In genomic region chr3:78912217-78912616, GRCh38 we compare ENCODE assay signal across 28 cellular contexts.
DNase-seq lines count a peak whose midpoint lies in the region; ATAC-seq, FAIRE-seq and TF ChIP-seq lines count a peak whose summit lies in the region.
"Had no signal": no experiment of that assay in that cellular context is flagged by ENCODE, and none has a peak within 500 bp of the region (broad histone marks: within the 10 kb centered on the region; RNA-seq: fewer than 3 reads in every experiment).

No MANE protein-coding gene starts in this region.

- no peak overlapping the region for H3K9ac ChIP-seq in HepG2 (ENCODE audit: insufficient read depth, low read depth, low read length)
- H3K9ac ChIP-seq: BLaER1 treated with 17β-estradiol and CSF1 and Interleukin-3, amounts not matched to agents 10 nM and 100 nM; neural progenitor cell had no signal

- CTCF ChIA-PET in HepG2 (lab: Yijun Ruan, JAX; ENCODE audit: low intra/inter-chr PET ratio, low total read pairs): no interaction called here

- no peak overlapping the region for H3K4me3 ChIP-seq in BE2C (ENCODE audit: low read depth, low read length)
- no peak overlapping the region for H3K4me3 ChIP-seq in HepG2 (replicated peaks in 1 of 3; ENCODE audit: insufficient read depth in 1 of 3, low read depth in 2 of 3, low read length in 3 of 3)
- H3K4me3 ChIP-seq: BLaER1 treated with 17β-estradiol and CSF1 and Interleukin-3, amounts not matched to agents 10 nM and 100 nM; gastrocnemius medialis; GM12878; neural progenitor cell; right atrium auricular region had no signal

- DNase-seq in BE2C (peak; percentile 25), G401 (ENCODE audit: low spot score) (peak; percentile 64), NCI-H2171 treated with DMSO at 0.1 percent for 48 hours (lab: John Stamatoyannopoulos, UW) (peak; percentile 85), SK-N-DZ (ENCODE audit: low spot score) (peak; percentile 29), HepG2 (ENCODE audit: low spot score) (no peak), hypothalamus (lab: John Stamatoyannopoulos, UW) (no peak)
- DNase-seq: activated CD4-positive, alpha-beta T cell treated with anti-CD3 and anti-CD28 coated beads, Interleukin-2, amount 10 ng/mL, durations not matched to agents 7 days and 5 days; activated gamma-delta T cell treated with Interleukin-2 at 50 U/mL for 16 hours; activated T-cell treated with anti-CD3 and anti-CD28 coated beads, Interleukin-2, amount 50 U/mL, for 24 hours; COR-L47; gastrocnemius medialis; HFFc6; hippocampal formation; immature natural killer cell; left colon; mammary epithelial cell; NCI-H2029; NCI-H526 treated with DMSO at 0.1 percent for 48 hours; stimulated activated CD4-positive, alpha-beta T cell treated with anti-CD3 and anti-CD28 coated beads, Interleukin-2, amount 100 ng/mL, for 24 hours had no signal

- H3K79me2 ChIP-seq in HepG2 (ENCODE audit: insufficient read depth, low read length): peaks cover 57% of the 10 kb centered on the region

- TF ChIP-seq EP300 in HepG2 (IDR thresholded peaks at IDR 0.05; ENCODE audit: low read depth in 2 of 2, low read length in 2 of 2) (no peak), HepG2 (CRISPR knock-in tag; IDR thresholded peaks at IDR 0.05; ENCODE audit: borderline replicate concordance) (no peak)

- TF ChIP-seq RAD21 in HepG2 (CRISPR knock-in tag; IDR thresholded peaks at IDR 0.05): no peak

- H3K4me1 ChIP-seq in BE2C (peaks cover 18% of the 10 kb centered on the region), HepG2 (ENCODE audit: insufficient read depth, low read length) (peaks cover 21% of the 10 kb centered on the region)
- H3K4me1 ChIP-seq: gastrocnemius medialis, right atrium auricular region had no signal

- H3K9me3 ChIP-seq in BE2C (no peaks in the 10 kb centered on the region), HepG2 (ENCODE audit: low read length) (no peaks in the 10 kb centered on the region)
- H3K9me3 ChIP-seq: gastrocnemius medialis, right atrium auricular region had no signal

- no peaks in the 10 kb centered on the region for H3K27me3 ChIP-seq in BE2C
- H3K27me3 ChIP-seq in HepG2 (ENCODE audit: control insufficient read depth in 1 of 2, insufficient read depth in 2 of 2, low read length in 2 of 2): no peaks in the 10 kb centered on the region; a peak in 1 of 5 replicates
- H3K27me3 ChIP-seq: BLaER1 treated with 17β-estradiol and CSF1 and Interleukin-3, amounts not matched to agents 10 nM and 100 nM; gastrocnemius medialis; neural progenitor cell; right atrium auricular region had no signal

- H4K20me1 ChIP-seq in HepG2 (ENCODE audit: insufficient read depth, low read length): no peaks in the 10 kb centered on the region; the same call in none of the 2 replicates
- H4K20me1 ChIP-seq: BLaER1 treated with 17β-estradiol and CSF1 and Interleukin-3, amounts not matched to agents 10 nM and 100 nM had no signal

- 98% methylated on average over 6 of the region's 6 CpGs for WGBS in HepG2 (ENCODE audit: low lambda C conversion rate)

- no peak for TF ChIP-seq POLR2A in HepG2 (IDR thresholded peaks at IDR 0.05; ENCODE audit: insufficient read depth in 1 of 2, low read depth in 2 of 2, low read length in 2 of 2)

- ATAC-seq in HepG2: no peak
- no peak for ATAC-seq in GM18520 (IDR thresholded peaks at IDR 0.05; ENCODE audit: unreplicated experiment)
- no peak for ATAC-seq in GM21723 (IDR thresholded peaks at IDR 0.05; ENCODE audit: unreplicated experiment)
- ATAC-seq: gastrocnemius medialis, GM12878, left colon had no signal

- in situ Hi-C loops in G401 (cut with HindIII; ENCODE audit: low sequenced_read_pairs) (no loop called here), HepG2 (cut with HindIII; ENCODE audit: extremely low pct_ligation_motif_present, low pct_unique_long_range_greater_than_20kb) (no loop called here)

- FAIRE-seq in HepG2 (lab: Jason Lieb, UNC): no peak
- FAIRE-seq: GM12878 had no signal

- BruUV-seq in HepG2 (replicated peaks; lab: Mats Ljungman, UMichigan): no TSS peak

- no peak overlapping the region for H2AFZ ChIP-seq in HepG2 (ENCODE audit: low read length)
- H2AFZ ChIP-seq: neural progenitor cell had no signal

- intact Hi-C loops in HepG2 (cut with micrococcal nuclease; ENCODE audit: unreplicated experiment): no loop called here

- no peak overlapping the region for H3K27ac ChIP-seq in HepG2 (ENCODE audit: extremely low read length, insufficient read depth, low read length)
- H3K27ac ChIP-seq: BLaER1 treated with 17β-estradiol and CSF1 and Interleukin-3, amounts not matched to agents 10 nM and 100 nM; gastrocnemius medialis; HL-60; neural progenitor cell; right atrium auricular region; RWPE1; VCaP had no signal

- POLR2A ChIA-PET in HepG2 (lab: Yijun Ruan, JAX): no interaction called here

- H3K36me3 ChIP-seq in BE2C (no peaks in the 10 kb centered on the region), HepG2 (replicated peaks in 1 of 2; ENCODE audit: control insufficient read depth in 1 of 2, insufficient read depth in 2 of 2, low read length in 2 of 2) (no peaks in the 10 kb centered on the region)
- H3K36me3 ChIP-seq: gastrocnemius medialis, neural progenitor cell, right atrium auricular region had no signal

- no peak overlapping the region for H3K4me2 ChIP-seq in HepG2 (ENCODE audit: low read depth, low read length)
- H3K4me2 ChIP-seq: BLaER1 treated with 17β-estradiol and CSF1 and Interleukin-3, amounts not matched to agents 10 nM and 100 nM; neural progenitor cell had no signal

- no peak for TF ChIP-seq CTCF in BE2C (IDR thresholded peaks at IDR 0.05; ENCODE audit: low read depth, low read length)
- no peak for TF ChIP-seq CTCF in HepG2 (CRISPR knock-in tag; IDR thresholded peaks at IDR 0.05)

TF ChIP-seq in HepG2, 621 proteins besides CTCF, POLR2A, EP300 and RAD21:
- TF ChIP-seq THAP11 (CRISPR knock-in tag; IDR thresholded peaks at IDR 0.05) (no peak), NRL (CRISPR knock-in tag; IDR thresholded peaks at IDR 0.05; ENCODE audit: borderline replicate concordance) (no peak), ZNF674 (CRISPR knock-in tag; IDR thresholded peaks at IDR 0.05; ENCODE audit: low read depth) (no peak), DDIT3 (CRISPR knock-in tag; IDR thresholded peaks at IDR 0.05) (no peak), HBP1 (CRISPR knock-in tag; IDR thresholded peaks at IDR 0.05; ENCODE audit: low read depth) (no peak), ZNF781 (CRISPR knock-in tag; IDR thresholded peaks at IDR 0.05; ENCODE audit: borderline replicate concordance, not compliant biosample characterization) (no peak), TP53 (CRISPR knock-in tag; conservative IDR thresholded peaks at IDR 0.05) (no peak), TEF (CRISPR knock-in tag; IDR thresholded peaks at IDR 0.05) (no peak), ETV5 (CRISPR knock-in tag; IDR thresholded peaks at IDR 0.05; ENCODE audit: borderline replicate concordance) (no peak), ZSCAN20 (CRISPR knock-in tag; IDR thresholded peaks at IDR 0.05; ENCODE audit: borderline replicate concordance) (no peak), SRF (IDR thresholded peaks at IDR 0.05; ENCODE audit: low read depth, low read length) (no peak)

Comparison
In these comparisons a context has a peak if more than half of its experiments do, and no peak if none do; other contexts are left out.
1. DNase-seq: peak in BE2C (single experiment), G401 (single experiment), NCI-H2171 treated with DMSO at 0.1 percent for 48 hours (single experiment) and SK-N-DZ (single experiment); none in HepG2 (single experiment) and hypothalamus (0 of 51).